15 cellular contexts compared by ENCODE assay signal in the genomic region with DNA sequence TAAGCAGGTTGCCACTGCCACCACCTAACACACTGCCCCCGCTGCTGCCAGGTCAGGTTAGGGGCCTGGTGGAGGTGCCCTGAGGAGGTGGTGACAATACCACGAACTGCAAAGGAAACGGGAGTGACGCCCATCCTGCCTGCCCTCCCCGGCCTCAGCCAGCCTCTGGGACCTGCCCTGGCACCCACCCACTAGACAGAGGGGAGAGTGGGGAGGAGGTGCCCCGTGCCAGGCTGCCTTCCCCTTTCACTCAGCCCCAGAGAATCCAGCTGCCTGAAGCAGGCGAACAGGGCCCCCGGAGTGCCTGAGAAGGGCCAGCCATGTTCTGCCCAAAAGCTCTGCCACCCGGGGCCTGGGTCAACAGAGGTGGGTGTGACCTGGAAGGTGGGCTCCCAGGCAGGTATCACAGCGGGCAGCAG. TPM values are rescaled to one million over a fixed set of nuclear protein-coding genes. Genes with fewer than 3 reads are reported as not detected.
DNase-seq lines count a peak whose midpoint lies in the region; ATAC-seq and TF ChIP-seq lines count a peak whose summit lies in the region.
"Had no signal": no experiment of that assay in that cellular context is flagged by ENCODE, and none has a peak within 500 bp of the region (broad histone marks: within the 10 kb centered on the region; RNA-seq: fewer than 3 reads in every experiment).

No MANE protein-coding gene starts in this region.

- no TSS peak for BruUV-seq in OCI-LY7 (replicated peaks; lab: Mats Ljungman, UMichigan)

- no peak overlapping the region for H3K4me3 Mint-ChIP-seq in CD4-positive, alpha-beta T cell
- peak overlapping the region; percentile 35 for H3K4me3 Mint-ChIP-seq in activated CD4-positive, alpha-beta memory T cell treated with anti-CD3 and anti-CD28 coated beads for 36 hours
- H3K4me3 Mint-ChIP-seq in central memory CD8-positive, alpha-beta T cell, result peak overlapping the region; percentile 55
- H3K4me3 Mint-ChIP-seq: IgD-negative memory B cell had no signal

- ATAC-seq in CD4-positive, alpha-beta T cell (ENCODE audit: poor library complexity), result peak; percentile 91
- ATAC-seq in central memory CD8-positive, alpha-beta T cell (replicated peaks; ENCODE audit: extremely low read depth, poor library complexity, severe bottlenecking), result peak; percentile 96
- no peak for ATAC-seq in GM21737 (IDR thresholded peaks at IDR 0.05; ENCODE audit: unreplicated experiment)

- no peaks in the 10 kb centered on the region for H3K4me1 ChIP-seq in OCI-LY7 (ENCODE audit: insufficient read depth, low read length, poor library complexity, severe bottlenecking)
- peaks cover 5 to 36% (median 17%) of the 10 kb centered on the region in 4 donors for H3K4me1 ChIP-seq in stomach
- H3K4me1 ChIP-seq: prostate gland had no signal

- 60 to 82% (median 71%) methylated on average over 7 to 10 of the region's 10 CpGs for WGBS in stomach, 5 donors

- no peaks in the 10 kb centered on the region for H3K9me2 ChIP-seq in OCI-LY7 (ENCODE audit: insufficient read depth, low read length)

- H3K4me1 Mint-ChIP-seq in CD4-positive, alpha-beta T cell (ENCODE audit: low read depth), result peaks cover 19% of the 10 kb centered on the region
- H3K4me1 Mint-ChIP-seq in activated CD4-positive, alpha-beta memory T cell treated with anti-CD3 and anti-CD28 coated beads for 36 hours (ENCODE audit: low read depth), result peaks cover 36% of the 10 kb centered on the region
- peaks cover 32% of the 10 kb centered on the region for H3K4me1 Mint-ChIP-seq in central memory CD8-positive, alpha-beta T cell
- H3K4me1 Mint-ChIP-seq: IgD-negative memory B cell had no signal

- CTCF ChIA-PET in CD4-positive, alpha-beta T cell (lab: Charles Lee), result no interaction called here
- CTCF ChIA-PET in activated CD4-positive, alpha-beta memory T cell treated with anti-CD3 and anti-CD28 coated beads for 36 hours (lab: Charles Lee), result no interaction called here
- CTCF ChIA-PET in OCI-LY7 (lab: Charles Lee; ENCODE audit: unreplicated experiment), result no interaction called here

- no peaks in the 10 kb centered on the region for H3K36me3 Mint-ChIP-seq in CD4-positive, alpha-beta T cell (ENCODE audit: low read depth)
- no peaks in the 10 kb centered on the region for H3K36me3 Mint-ChIP-seq in activated CD4-positive, alpha-beta memory T cell treated with anti-CD3 and anti-CD28 coated beads for 36 hours
- H3K36me3 Mint-ChIP-seq in central memory CD8-positive, alpha-beta T cell (ENCODE audit: insufficient read depth), result peaks cover 5% of the 10 kb centered on the region
- H3K36me3 Mint-ChIP-seq: IgD-negative memory B cell had no signal

- no peaks in the 10 kb centered on the region for H3K9me3 Mint-ChIP-seq in CD4-positive, alpha-beta T cell
- H3K9me3 Mint-ChIP-seq in activated CD4-positive, alpha-beta memory T cell treated with anti-CD3 and anti-CD28 coated beads for 36 hours, result no peaks in the 10 kb centered on the region
- H3K9me3 Mint-ChIP-seq in central memory CD8-positive, alpha-beta T cell, result no peaks in the 10 kb centered on the region
- H3K9me3 Mint-ChIP-seq: IgD-negative memory B cell had no signal

- TF ChIP-seq CTCF in CD4-positive, alpha-beta T cell (IDR thresholded peaks at IDR 0.05), result no peak
- TF ChIP-seq CTCF in OCI-LY7 (conservative IDR thresholded peaks at IDR 0.05; ENCODE audit: low read length) (no peak), stomach (IDR thresholded peaks at IDR 0.05) (no peak)

- no peak overlapping the region for H3K27ac Mint-ChIP-seq in CD4-positive, alpha-beta T cell
- peak overlapping the region; percentile 66 for H3K27ac Mint-ChIP-seq in activated CD4-positive, alpha-beta memory T cell treated with anti-CD3 and anti-CD28 coated beads for 36 hours
- H3K27ac Mint-ChIP-seq in central memory CD8-positive, alpha-beta T cell (ENCODE audit: low read depth), result peak overlapping the region; percentile 82

- TF ChIP-seq EP300 in stomach (IDR thresholded peaks at IDR 0.05), result no peak

- no peak overlapping the region for H3K27ac ChIP-seq in CD4-positive, alpha-beta T cell (ENCODE audit: low read depth, low read length)
- H3K27ac ChIP-seq in OCI-LY7 (ENCODE audit: low read depth, low read length, poor library complexity, severe bottlenecking), result no peak overlapping the region
- H3K27ac ChIP-seq in stomach, result peak overlapping the region in 1 of 5 donors; percentile 14
- H3K27ac ChIP-seq: prostate gland, suprapubic skin had no signal

- no peaks in the 10 kb centered on the region for H3K9me3 ChIP-seq in CD4-positive, alpha-beta T cell (ENCODE audit: control insufficient read depth, low read length)
- H3K9me3 ChIP-seq in OCI-LY7 (ENCODE audit: low read length) (no peaks in the 10 kb centered on the region), stomach (no peaks in the 10 kb centered on the region)
- H3K9me3 ChIP-seq: prostate gland, suprapubic skin had no signal

- no peaks in the 10 kb centered on the region for H3K27me3 Mint-ChIP-seq in CD4-positive, alpha-beta T cell
- no peaks in the 10 kb centered on the region for H3K27me3 Mint-ChIP-seq in activated CD4-positive, alpha-beta memory T cell treated with anti-CD3 and anti-CD28 coated beads for 36 hours
- H3K27me3 Mint-ChIP-seq in central memory CD8-positive, alpha-beta T cell, result no peaks in the 10 kb centered on the region

- no peaks in the 10 kb centered on the region for H3K27me3 ChIP-seq in CD4-positive, alpha-beta T cell (ENCODE audit: control insufficient read depth, insufficient read depth, low read length)
- no peaks in the 10 kb centered on the region for H3K27me3 ChIP-seq in stomach
- H3K27me3 ChIP-seq: suprapubic skin had no signal

- POLR2A ChIA-PET in CD4-positive, alpha-beta T cell (lab: Charles Lee), result no interaction called here
- POLR2A ChIA-PET in activated CD4-positive, alpha-beta memory T cell treated with anti-CD3 and anti-CD28 coated beads for 36 hours (lab: Charles Lee), result interaction anchor here (0.6 to 2.0 kb wide), 3 partner anchors 12 to 344 kb away, joined by 4 to 5 read pairs (median 4); no protein-coding TSS in a partner anchor
- POLR2A ChIA-PET in OCI-LY7 (lab: Charles Lee), result no interaction called here

- intact Hi-C loops in CD4-positive, alpha-beta T cell (cut with DNase I, micrococcal nuclease), result loop anchor here in 1 of 2 experiments (5.0 kb wide), 1 partner anchor 89 kb away; no protein-coding TSS in a partner anchor
- intact Hi-C loops in activated CD4-positive, alpha-beta memory T cell treated with anti-CD3 and anti-CD28 coated beads for 36 hours (cut with micrococcal nuclease), result no loop called here
- intact Hi-C loops in OCI-LY7 (cut with micrococcal nuclease; ENCODE audit: unreplicated experiment) (no loop called here), stomach (cut with DNase I; ENCODE audit: low total_unique reads) (no loop called here)

- H3K4me2 ChIP-seq in OCI-LY7 (ENCODE audit: low read length), result no peak overlapping the region

- no peaks in the 10 kb centered on the region for H4K20me1 ChIP-seq in OCI-LY7 (ENCODE audit: insufficient read depth, low read length)

- H3K36me3 ChIP-seq in OCI-LY7 (ENCODE audit: insufficient read depth, low read length), result no peaks in the 10 kb centered on the region
- no peaks in the 10 kb centered on the region for H3K36me3 ChIP-seq in stomach
- H3K36me3 ChIP-seq: prostate gland, suprapubic skin had no signal

- no peak for TF ChIP-seq POLR2A in stomach (IDR thresholded peaks at IDR 0.05)

- DNase-seq in CD4-positive, alpha-beta T cell, result peak; percentile 24 to 54 (median 45)
- peak; percentile 81 for DNase-seq in activated CD4-positive, alpha-beta memory T cell treated with anti-CD3 and anti-CD28 coated beads for 36 hours
- peak; percentile 53 to 72 for DNase-seq in central memory CD8-positive, alpha-beta T cell (ENCODE audit: low spot score in 2 of 2)
- peak; percentile 50 for DNase-seq in stimulated activated CD4-positive, alpha-beta T cell treated with anti-CD3 and anti-CD28 coated beads, Interleukin-15, amount 100 ng/mL, for 24 hours
- DNase-seq in islet precursor cell (no peak), OCI-LY7 (ENCODE audit: low spot score) (no peak), stomach (no peak)
- DNase-seq: amniotic stem cell, C1 segment of cervical spinal cord, erythroblast, kidney glomerular epithelial cell had no signal

- H2AFZ ChIP-seq in OCI-LY7 (ENCODE audit: low read length), result no peak overlapping the region

- no peaks in the 10 kb centered on the region for H3K79me2 ChIP-seq in OCI-LY7 (ENCODE audit: insufficient read depth, low read depth, low read length)

- no peak overlapping the region for H3K4me3 ChIP-seq in OCI-LY7 (ENCODE audit: low read depth, low read length, poor library complexity, severe bottlenecking)
- H3K4me3 ChIP-seq in stomach, result no peak overlapping the region
- H3K4me3 ChIP-seq: prostate gland, suprapubic skin had no signal

RNA-seq across cellular contexts. Expression of gene FOSL2, which starts 44.5 kb away (rescaled TPM):
- total RNA-seq in CD4-positive, alpha-beta T cell, result 100 to 1,000 TPM; 152 to 155 TPM
- 100 to 1,000 TPM; 172 to 182 TPM for total RNA-seq in activated CD4-positive, alpha-beta memory T cell treated with anti-CD3 and anti-CD28 coated beads for 36 hours
- total RNA-seq in OCI-LY7 (2014; rRNA removed; shearing (Covaris generic)), result 0.03 and 0.35 TPM in 2 replicates
- 0.39 and 1.0 TPM in 2 replicates for total RNA-seq in OCI-LY7 (2022)
- 100 to 1,000 TPM in 3 of 5 donors, 10 to 100 TPM in 2; 50.1 to 227 (median 113) TPM for total RNA-seq in stomach
- polyA plus RNA-seq in stomach, result 10 to 100 TPM; 24.4 to 40.8 (median 27.6) TPM

Comparison
In these comparisons a context has a peak if more than half of its experiments do, and no peak if none do; other contexts are left out.
1. DNase-seq: peak in CD4-positive, alpha-beta T cell (10 of 10), activated CD4-positive, alpha-beta memory T cell treated with anti-CD3 and anti-CD28 coated beads for 36 hours (single experiment), central memory CD8-positive, alpha-beta T cell (2 of 2) and stimulated activated CD4-positive, alpha-beta T cell treated with anti-CD3 and anti-CD28 coated beads, Interleukin-15, amount 100 ng/mL, for 24 hours (single experiment); none in islet precursor cell (single experiment), OCI-LY7 (single experiment) and stomach (single experiment).
2. RNA of gene FOSL2, which starts 44.5 kb away (total RNA-seq): 172 to 182 TPM in activated CD4-positive, alpha-beta memory T cell treated with anti-CD3 and anti-CD28 coated beads for 36 hours, 152 to 155 TPM in CD4-positive, alpha-beta T cell and 50.1 to 227 TPM in stomach; 0.03 to 1.0 TPM in OCI-LY7; every median in the first group is over 10 times any median in the second.